Comparison of ENCODE assay signal across 8 cellular contexts in genomic region chr14:100239200-100239839, GRCh38.
DNase-seq lines count a peak whose midpoint lies in the region.

No MANE protein-coding gene starts in this region.

- DNase-seq in NAMALWA (ENCODE audit: low spot score), result peak; percentile 42
- DNase-seq in stimulated activated CD4-positive, alpha-beta T cell treated with anti-CD3 and anti-CD28 coated beads, Interleukin-1b, Interleukin-23, amount 100 ng/mL, for 48 hours, result peak; percentile 25
- DNase-seq in RKO (ENCODE audit: low spot score), result no peak
- DNase-seq in NCI-H2107 treated with DMSO at 0.1 percent for 48 hours (lab: John Stamatoyannopoulos, UW; ENCODE audit: unreplicated experiment), result no peak
- DNase-seq in NCI-H2171 treated with DMSO at 0.1 percent for 48 hours (lab: John Stamatoyannopoulos, UW), result no peak

- peak overlapping the region; percentile 96 for H3K9ac ChIP-seq in ES-I3 (ENCODE audit: low read depth, low read length)
- H3K9ac ChIP-seq in iPS-20b (ENCODE audit: low read depth, low read length), result peak overlapping the region; percentile 83

- H3K9me3 ChIP-seq in ES-I3 (ENCODE audit: control insufficient read depth, insufficient read depth, low read length) (no peaks in the 10 kb centered on the region), iPS-20b (ENCODE audit: insufficient read depth, low read depth, low read length) (no peaks in the 10 kb centered on the region)

- H3K4me1 ChIP-seq in ES-I3 (ENCODE audit: insufficient read depth, low read length) (0 out of 2 replicates have a peak, but pooled peaks cover 5% of the 10 kb centered on the region), iPS-20b (ENCODE audit: insufficient read depth, low read length) (peaks cover 18% of the 10 kb centered on the region; the same call in 1 of the 2 replicates)

- H3K27me3 ChIP-seq in iPS-20b (ENCODE audit: insufficient read depth, low read length), result no peaks in the 10 kb centered on the region

- peak overlapping the region; percentile 79 for H3K4me3 ChIP-seq in iPS-20b (ENCODE audit: low read length)

- H3K27ac ChIP-seq in angular gyrus (ENCODE audit: low read depth, low read length), result peak overlapping the region; percentile 88
- no peak overlapping the region for H3K27ac ChIP-seq in iPS-20b (ENCODE audit: low read length)

- H3K36me3 ChIP-seq in ES-I3 (ENCODE audit: insufficient read depth, low read length) (no peaks in the 10 kb centered on the region), iPS-20b (ENCODE audit: insufficient read depth, low read depth, low read length) (peaks cover 21% of the 10 kb centered on the region)

Comparison
In these comparisons a context has a peak if more than half of its experiments do, and no peak if none do; other contexts are left out.
1. DNase-seq: peak in NAMALWA (single experiment) and stimulated activated CD4-positive, alpha-beta T cell treated with anti-CD3 and anti-CD28 coated beads, Interleukin-1b, Interleukin-23, amount 100 ng/mL, for 48 hours (single experiment); none in RKO (single experiment), NCI-H2107 treated with DMSO at 0.1 percent for 48 hours (single experiment) and NCI-H2171 treated with DMSO at 0.1 percent for 48 hours (single experiment).